ENCODE assay signal across 36 cellular contexts in genomic region chr5:62771331-62771730, GRCh38.
"Had no signal": no experiment of that assay in that cellular context is flagged by ENCODE, and none has a peak within 500 bp of the region (broad histone marks: within the 10 kb centered on the region; RNA-seq: fewer than 3 reads in every experiment).

No MANE protein-coding gene starts in this region.

- FAIRE-seq: astrocyte, RCC 7860 had no signal

- H3K27me3 ChIP-seq: adrenal gland, body of pancreas, breast epithelium, MG63 had no signal

- ATAC-seq: activated naive CD4-positive, alpha-beta T cell treated with anti-CD3 and anti-CD28 coated beads, Interleukin-2, amount 50 U/mL, for 72 hours; activated T-cell treated with anti-CD3 and anti-CD28 coated beads, Interleukin-2, amount 50 U/mL, for 4 hours; body of pancreas had no signal

- H3K36me3 ChIP-seq: adrenal gland, breast epithelium, MG63 had no signal

- H3K4me3 ChIP-seq: adrenal gland, body of pancreas, breast epithelium, MG63, PC-9 had no signal

- H3K9me3 ChIP-seq: adrenal gland, body of pancreas, breast epithelium, MG63 had no signal

- DNase-seq: activated B cell treated with CpG ODN at 0.5 μM for 24 hours; activated CD4-positive, alpha-beta memory T cell treated with anti-CD3 and anti-CD28 coated beads for 36 hours; activated CD4-positive, alpha-beta T cell treated with anti-CD3 and anti-CD28 coated beads for 4 hours; activated CD4-positive, alpha-beta T cell treated with anti-CD3 and anti-CD28 coated beads, Interleukin-2, amount 50 U/mL, for 1 hour; activated CD4-positive, CD25-positive, alpha-beta regulatory T cell treated with anti-CD3 and anti-CD28 coated beads, Interleukin-2, amount 50 U/mL, for 72 hours; activated CD8-positive, alpha-beta memory T cell treated with anti-CD3 and anti-CD28 coated beads, Interleukin-2, amount 50 U/mL, for 4 hours; activated gamma-delta T cell treated with Interleukin-2 at 50 U/mL for 16 hours; activated naive CD4-positive, alpha-beta T cell treated with anti-CD3 and anti-CD28 coated beads for 36 hours; activated T-cell treated with anti-CD3 and anti-CD28 coated beads for 4 hours; activated T-cell treated with anti-CD3 and anti-CD28 coated beads, Interleukin-2, amount 50 U/mL, for 4 hours; adrenal gland; body of pancreas; Karpas-422; KBM-7; MG63; NCI-H1048; NCI-H1105 treated with DMSO at 0.1 percent for 48 hours; NCI-H1436; NCI-H1930; NCI-H2081 treated with DMSO at 0.1 percent for 48 hours; NCI-H226; NCI-H446 treated with DMSO at 0.1 percent for 48 hours; NCI-H524; NK-92 treated with Interleukin-12 subunit alpha and Interleukin-12 subunit beta, amount 100 ng/mL, for 24 hours; PC-9; Right ventricle myocardium superior; SW 1271; T-helper 1 cell; T-helper 2 cell; T-helper 9 cell had no signal

- H3K27ac ChIP-seq: adrenal gland, body of pancreas, breast epithelium, PC-9, RWPE1, VCaP had no signal

- H3K4me1 ChIP-seq: adrenal gland, body of pancreas, breast epithelium had no signal
